In the genomic region with DNA sequence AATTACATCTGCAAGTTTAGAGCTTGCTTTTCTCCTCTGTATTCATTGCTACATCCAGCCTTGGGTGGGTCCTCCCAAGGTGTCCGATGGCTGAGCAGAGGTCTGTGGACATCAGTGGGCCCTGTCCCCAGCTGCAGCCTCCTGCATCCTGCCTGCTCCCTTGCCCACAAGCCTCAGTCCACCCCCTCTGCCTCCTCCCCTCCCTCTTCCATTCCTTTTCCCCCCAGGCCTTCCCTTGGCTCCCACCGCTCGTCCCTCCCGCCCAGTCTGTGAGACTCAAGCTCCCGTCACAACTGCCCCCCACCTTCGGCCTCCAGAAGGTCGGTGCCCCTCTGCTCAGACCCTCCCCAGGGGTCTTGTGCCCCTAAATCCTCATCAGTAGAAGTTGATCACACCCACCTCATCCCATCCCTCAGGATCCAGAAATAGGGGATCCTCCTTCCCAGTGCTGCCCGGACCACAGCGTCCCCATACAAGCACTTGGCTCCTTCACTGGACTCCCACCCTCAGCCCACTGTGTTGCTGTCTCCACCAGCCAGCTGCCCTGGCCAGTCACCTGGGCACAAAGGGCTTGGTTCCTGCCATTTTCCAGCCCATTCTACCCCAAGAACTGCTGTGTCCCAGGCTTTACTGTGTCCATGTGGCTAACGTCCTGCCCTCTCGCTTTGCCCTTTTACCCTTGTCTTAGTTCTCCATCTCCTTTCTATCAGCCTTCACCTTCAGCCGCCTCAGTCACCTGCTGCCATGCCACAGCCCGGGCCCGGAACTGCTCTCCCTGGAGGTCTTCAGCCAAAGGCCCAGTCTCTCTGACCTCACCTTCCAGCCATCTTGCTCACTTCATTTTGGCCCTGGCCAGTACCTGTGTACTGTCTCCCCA, we compare ENCODE assay signal across 17 cellular contexts. TPM values are rescaled to one million over a fixed set of nuclear protein-coding genes. Genes with fewer than 3 reads are reported as not detected.
A peak's percentile ranks its signal among the peaks of the same experiment; 100 is the strongest.
DNase-seq lines count a peak whose midpoint lies in the region; ATAC-seq and TF ChIP-seq lines count a peak whose summit lies in the region.
"Had no signal": no experiment of that assay in that cellular context is flagged by ENCODE, and none has a peak within 500 bp of the region (broad histone marks: within the 10 kb centered on the region; RNA-seq: fewer than 3 reads in every experiment).

No MANE protein-coding gene starts in this region.

- H2AFZ ChIP-seq in HCT116 (ENCODE audit: low read depth, low read length, poor library complexity, severe bottlenecking): no peak overlapping the region

- H3K4me3 ChIP-seq in BE2C (ENCODE audit: low read depth, low read length): no peak overlapping the region
- H3K4me3 ChIP-seq in HCT116 (replicated peaks in 1 of 2; ENCODE audit: low read depth in 1 of 2, low read length in 2 of 2): no peak overlapping the region
- no peak overlapping the region for H3K4me3 ChIP-seq in psoas muscle
- H3K4me3 ChIP-seq: BLaER1 treated with 17β-estradiol and CSF1 and Interleukin-3, amounts not matched to agents 10 nM and 100 nM; Peyer's patch; SK-N-MC had no signal

- no peak overlapping the region for H3K4me2 ChIP-seq in HCT116 (ENCODE audit: low read length)

- no peak overlapping the region for H3K9ac ChIP-seq in HCT116 (ENCODE audit: low read length)
- H3K9ac ChIP-seq: BLaER1 treated with 17β-estradiol and CSF1 and Interleukin-3, amounts not matched to agents 10 nM and 100 nM had no signal

- TF ChIP-seq RAD21 in HCT116 (IDR thresholded peaks at IDR 0.05; ENCODE audit: low read depth): no peak

- no peaks in the 10 kb centered on the region for H3K79me2 ChIP-seq in HCT116 (ENCODE audit: insufficient read depth, low read length)

- BruUV-seq in HCT116 (replicated peaks; lab: Mats Ljungman, UMichigan): no TSS peak

- no peaks in the 10 kb centered on the region for H4K20me1 ChIP-seq in HCT116 (ENCODE audit: insufficient read depth)

- POLR2A ChIA-PET in HCT116 (lab: Charles Lee): interaction anchor here (0.8 kb wide), 1 partner anchor 26 kb away, joined by 3 read pairs; no protein-coding TSS in a partner anchor

- RAD21 ChIA-PET in HCT116 (lab: Charles Lee; ENCODE audit: low non-redundant PET in 1 of 2, low total read pairs in 2 of 2, uncharacterized antibody in 2 of 2, unreplicated experiment in 2 of 2): no interaction called here

- H3K27me3 ChIP-seq in BE2C: no peaks in the 10 kb centered on the region
- H3K27me3 ChIP-seq in HCT116 (ENCODE audit: insufficient read depth, low read length): no peaks in the 10 kb centered on the region
- no peaks in the 10 kb centered on the region for H3K27me3 ChIP-seq in psoas muscle (ENCODE audit: insufficient read depth in 3 of 3, low read length in 2 of 3)
- H3K27me3 ChIP-seq: BLaER1 treated with 17β-estradiol and CSF1 and Interleukin-3, amounts not matched to agents 10 nM and 100 nM; Peyer's patch had no signal

- H3K27ac ChIP-seq in HCT116 (ENCODE audit: low read depth, low read length) (no peak overlapping the region), psoas muscle (no peak overlapping the region), caudate nucleus (ENCODE audit: low read depth, low read length) (no peak overlapping the region)
- H3K27ac ChIP-seq: BLaER1 treated with 17β-estradiol and CSF1 and Interleukin-3, amounts not matched to agents 10 nM and 100 nM; Peyer's patch; SK-N-MC had no signal

- H3K9me3 ChIP-seq in BE2C (no peaks in the 10 kb centered on the region), HCT116 (ENCODE audit: control insufficient read depth in 1 of 2, insufficient read depth in 1 of 2, low read depth in 1 of 2, low read length in 2 of 2) (no peaks in the 10 kb centered on the region), psoas muscle (no peaks in the 10 kb centered on the region)
- H3K9me3 ChIP-seq: Peyer's patch had no signal

- H3K9me2 ChIP-seq in HCT116 (ENCODE audit: insufficient read depth): no peaks in the 10 kb centered on the region

- DNase-seq in BE2C (peak; percentile 4), HCT116 (ENCODE audit: low read depth, low spot score) (no peak), left ventricle myocardium superior (peak; percentile 18), psoas muscle (peak; percentile 1 to 40), NCI-H187 (lab: John Stamatoyannopoulos, UW) (no peak), caudate nucleus (lab: John Stamatoyannopoulos, UW) (no peak)
- DNase-seq in activated CD4-positive, alpha-beta T cell treated with anti-CD3 and anti-CD28 coated beads, Interleukin-2, amount 50 U/mL, for 1 hour: no peak
- DNase-seq: NCI-H1105; NCI-H510A; NCI-H748 treated with DMSO at 0.1 percent for 48 hours; NK-92 treated with Interleukin-12 subunit alpha and Interleukin-12 subunit beta, amount 100 ng/mL, for 24 hours; Peyer's patch had no signal

- ATAC-seq in HCT116 (0 out of 2 replicates have a peak, but pooled peaks have one; percentile 7), left ventricle myocardium superior (no peak), psoas muscle (no peak)

- TF ChIP-seq CTCF in BE2C (IDR thresholded peaks at IDR 0.05; ENCODE audit: low read depth, low read length) (no peak), HCT116 (IDR thresholded peaks at IDR 0.05 in 2 of 3, conservative IDR thresholded peaks at IDR 0.05 in 1 of 3; ENCODE audit: borderline replicate concordance in 1 of 3, insufficient read depth in 1 of 3, low read depth in 2 of 3, low read length in 2 of 3) (no peak), psoas muscle (IDR thresholded peaks at IDR 0.05) (no peak)

- CTCF ChIA-PET in HCT116 (lab: Charles Lee): interaction anchor here (1.0 to 1.9 kb wide), 8 partner anchors 8 to 181 kb away, joined by 3 to 14 read pairs (median 4); no protein-coding TSS in a partner anchor

- TF ChIP-seq POLR2A in HCT116 (IDR thresholded peaks at IDR 0.05; ENCODE audit: borderline replicate concordance, extremely low read depth, insufficient read depth, insufficient read length): no peak

- WGBS in psoas muscle, 3 donors: 91 to 95% (median 93%) methylated on average over 14 of the region's 14 CpGs

- no peaks in the 10 kb centered on the region for H3K36me3 ChIP-seq in BE2C
- no peaks in the 10 kb centered on the region for H3K36me3 ChIP-seq in HCT116 (ENCODE audit: control insufficient read depth in 1 of 2, insufficient read depth in 2 of 2, low read length in 2 of 2)
- no peaks in the 10 kb centered on the region for H3K36me3 ChIP-seq in psoas muscle (ENCODE audit: insufficient read depth in 1 of 2, low read depth in 1 of 2)

- intact Hi-C loops in HCT116 (cut with micrococcal nuclease) (no loop called here), left ventricle myocardium superior (cut with micrococcal nuclease) (no loop called here), psoas muscle (cut with DNase I) (no loop called here)

- no peaks in the 10 kb centered on the region for H3K4me1 ChIP-seq in BE2C
- H3K4me1 ChIP-seq in HCT116 (ENCODE audit: control insufficient read depth in 1 of 2, insufficient read depth in 2 of 2, low read length in 2 of 2): no peaks in the 10 kb centered on the region
- no peaks in the 10 kb centered on the region for H3K4me1 ChIP-seq in psoas muscle

TF ChIP-seq in HCT116, 20 proteins besides CTCF, POLR2A, EP300 and RAD21:
- TF ChIP-seq TCF7L2 (IDR thresholded peaks at IDR 0.05; ENCODE audit: borderline replicate concordance, extremely low read depth, insufficient read depth, insufficient read length): no peak
- no peak for TF ChIP-seq YY1 (IDR thresholded peaks at IDR 0.05; ENCODE audit: extremely low read depth, insufficient replicate concordance, low read depth, low read length)
- TF ChIP-seq SIN3A (IDR thresholded peaks at IDR 0.05; ENCODE audit: low read depth): no peak
- no peak for TF ChIP-seq CEBPB (IDR thresholded peaks at IDR 0.05; ENCODE audit: low read depth)
- no peak for TF ChIP-seq SRF (IDR thresholded peaks at IDR 0.05; ENCODE audit: low read depth)

RNA-seq across cellular contexts. Expression of a gene that starts 2.2 kb away (rescaled TPM):
- 0.94 TPM for polyA plus RNA-seq in BE2C (2012; ENCODE audit: insufficient read depth, insufficient read length, low read depth)
- total RNA-seq in HCT116 (2021; ENCODE audit: unreplicated experiment): not detected
- 0.38 TPM in 1 of 2 replicates, not detected in the other for polyA plus RNA-seq in HCT116 (2012)
- not detected for total RNA-seq in left ventricle myocardium superior
- total RNA-seq in psoas muscle: not detected
- polyA plus RNA-seq in psoas muscle: under 1 TPM in 1 of 3 donors, not detected in 2; 0.32 TPM
- total RNA-seq: A673; CD8-positive, alpha-beta memory T cell; H4 had no signal
- polyA plus RNA-seq: CD8-positive, alpha-beta memory T cell had no signal

RNA-seq across cellular contexts. Expression of a gene that starts 27.6 kb away (rescaled TPM):
- 0.36 TPM for polyA plus RNA-seq in BE2C (2012; ENCODE audit: insufficient read depth, insufficient read length, low read depth)
- 1.8 TPM for total RNA-seq in HCT116 (2021; ENCODE audit: unreplicated experiment)
- polyA plus RNA-seq in HCT116 (2012): 2.1 and 2.8 TPM in 2 replicates
- total RNA-seq in left ventricle myocardium superior: 4.6 TPM
- total RNA-seq in psoas muscle: 1 to 10 TPM; 2.3 to 3.0 (median 2.8) TPM
- 1 to 10 TPM in 2 of 3 donors, under 1 TPM in 1; 0.62 to 1.1 (median 1.0) TPM for polyA plus RNA-seq in psoas muscle
- total RNA-seq: A673 had no signal

RNA-seq across cellular contexts. Expression of a gene that starts 33.6 kb away (rescaled TPM):
- 13.2 TPM for polyA plus RNA-seq in BE2C (2012; ENCODE audit: insufficient read depth, insufficient read length, low read depth)
- 8.6 TPM for total RNA-seq in HCT116 (2021; ENCODE audit: unreplicated experiment)
- 8.8 and 9.8 TPM in 2 replicates for polyA plus RNA-seq in HCT116 (2012)
- total RNA-seq in left ventricle myocardium superior: 2.5 TPM
- total RNA-seq in psoas muscle: 1 to 10 TPM in 2 of 4 donors, under 1 TPM in 2; 0.88 to 1.8 (median 1.1) TPM
- under 1 TPM; 0.59 to 0.67 (median 0.64) TPM for polyA plus RNA-seq in psoas muscle

Comparison
In these comparisons a context has a peak if more than half of its experiments do, and no peak if none do; other contexts are left out.
1. DNase-seq: peak in BE2C (single experiment), left ventricle myocardium superior (single experiment) and psoas muscle (2 of 2); none in HCT116 (single experiment), NCI-H187 (0 of 2), activated CD4-positive, alpha-beta T cell treated with anti-CD3 and anti-CD28 coated beads, Interleukin-2, amount 50 U/mL, for 1 hour (single experiment) and caudate nucleus (0 of 61).